ENCODE assay signal across 1 cellular context in the genomic region with DNA sequence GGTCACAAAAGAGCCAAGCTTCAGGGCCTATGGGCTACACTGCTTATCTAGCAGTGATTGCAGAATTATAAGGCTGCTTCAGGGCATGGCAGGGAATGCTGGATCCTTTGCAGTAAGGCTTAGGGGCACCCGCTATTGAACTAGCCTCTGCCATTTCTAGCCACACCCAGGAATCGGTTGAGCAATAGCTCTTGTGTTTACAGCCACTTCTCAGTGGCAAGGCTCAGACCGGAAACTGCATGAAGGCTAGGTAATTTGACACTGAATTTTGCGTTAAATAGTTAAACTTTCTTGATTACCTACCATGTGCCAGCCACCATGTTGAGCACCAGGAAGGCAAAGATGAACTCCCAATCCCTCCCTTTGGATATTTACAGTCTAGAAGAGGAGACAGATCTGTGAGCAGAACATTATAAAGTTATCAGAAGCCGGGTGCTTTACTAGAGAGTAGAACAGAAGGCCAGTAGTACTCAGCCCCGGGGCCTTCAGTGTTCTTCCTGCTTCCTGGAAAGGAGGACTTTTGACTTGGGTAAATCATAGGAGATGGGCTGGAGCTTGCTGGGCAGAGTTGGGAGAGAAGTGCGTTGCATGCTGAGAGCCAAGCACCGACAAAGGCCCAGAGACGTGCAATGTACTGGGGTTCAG.
TF ChIP-seq lines count a peak whose summit lies in the region.

No MANE protein-coding gene starts in this region.

TF ChIP-seq in HepG2, 621 proteins besides CTCF, POLR2A, EP300 and RAD21 (continued from another document and continues in another):
- TF ChIP-seq ZNF557 (CRISPR knock-in tag; IDR thresholded peaks at IDR 0.05) (no peak), SP140L (CRISPR knock-in tag; IDR thresholded peaks at IDR 0.05; ENCODE audit: borderline replicate concordance) (no peak; the same call in 1 of the 2 replicates), MEIS1 (CRISPR knock-in tag; IDR thresholded peaks at IDR 0.05; ENCODE audit: borderline replicate concordance) (no peak), UBTF (CRISPR knock-in tag; IDR thresholded peaks at IDR 0.05) (peak; percentile 50; the same call in 1 of the 2 replicates), YY1 (IDR thresholded peaks at IDR 0.05; ENCODE audit: insufficient read depth, insufficient replicate concordance, low read depth, low read length) (peak; percentile 43), BORCS8-MEF2B (CRISPR knock-in tag; IDR thresholded peaks at IDR 0.05) (no peak), LCORL (IDR thresholded peaks at IDR 0.05) (no peak), LCORL (CRISPR knock-in tag; IDR thresholded peaks at IDR 0.05) (0 out of 2 replicates have a peak, but pooled peaks have one; percentile 39), MED13 (CRISPR knock-in tag; IDR thresholded peaks at IDR 0.05) (no peak), NFE2 (CRISPR knock-in tag; IDR thresholded peaks at IDR 0.05) (no peak), HCFC1 (IDR thresholded peaks at IDR 0.05; ENCODE audit: low read depth, low read length) (no peak), TEAD2 (CRISPR knock-in tag; IDR thresholded peaks at IDR 0.05) (no peak), NFATC3 (CRISPR knock-in tag; IDR thresholded peaks at IDR 0.05) (no peak), KLF16 (CRISPR knock-in tag; IDR thresholded peaks at IDR 0.05) (peak in 1 of 2 experiments; percentile 36; a peak in 1 of 4 replicates), ZNF547 (CRISPR knock-in tag; IDR thresholded peaks at IDR 0.05) (no peak), ZBTB42 (CRISPR knock-in tag; IDR thresholded peaks at IDR 0.05) (no peak), PRPF4 (IDR thresholded peaks at IDR 0.05; ENCODE audit: low read depth, low read length, poor library complexity, severe bottlenecking) (no peak), KDM5A (IDR thresholded peaks at IDR 0.05; ENCODE audit: borderline replicate concordance, low read length) (no peak), POGZ (CRISPR knock-in tag; IDR thresholded peaks at IDR 0.05) (peak; percentile 64; the same call in 1 of the 2 replicates), U2AF2 (IDR thresholded peaks at IDR 0.05; ENCODE audit: low read depth, low read length) (no peak), XRCC5 (optimal IDR thresholded peaks at IDR 0.05; ENCODE audit: low read length) (peak; percentile 13), RBM22 (optimal IDR thresholded peaks at IDR 0.05; ENCODE audit: low read length) (no peak), POLR2G (IDR thresholded peaks at IDR 0.05; ENCODE audit: low read depth, low read length) (peak; percentile 49; the same call in 1 of the 2 replicates), PCBP1 (IDR thresholded peaks at IDR 0.05; ENCODE audit: borderline replicate concordance, low read depth, low read length) (no peak), TMF1 (CRISPR knock-in tag; IDR thresholded peaks at IDR 0.05; ENCODE audit: low read depth) (no peak; the same call in 1 of the 2 replicates), ZNF891 (CRISPR knock-in tag; IDR thresholded peaks at IDR 0.05) (no peak), GZF1 (CRISPR knock-in tag; IDR thresholded peaks at IDR 0.05) (0 out of 2 replicates have a peak, but pooled peaks have one; percentile 28), MIXL1 (CRISPR knock-in tag; IDR thresholded peaks at IDR 0.05) (peak; percentile 76), ZNF672 (CRISPR knock-in tag; IDR thresholded peaks at IDR 0.05) (no peak), ZNF441 (CRISPR knock-in tag; IDR thresholded peaks at IDR 0.05; ENCODE audit: borderline replicate concordance) (no peak), NFKB2 (CRISPR knock-in tag; IDR thresholded peaks at IDR 0.05; ENCODE audit: borderline replicate concordance) (no peak), ZNF556 (CRISPR knock-in tag; IDR thresholded peaks at IDR 0.05; ENCODE audit: borderline replicate concordance) (no peak), FUBP1 (CRISPR knock-in tag; IDR thresholded peaks at IDR 0.05; ENCODE audit: borderline replicate concordance) (no peak), MAFG (CRISPR knock-in tag; IDR thresholded peaks at IDR 0.05) (no peak), MATR3 (CRISPR knock-in tag; IDR thresholded peaks at IDR 0.05) (no peak), CREB1 (IDR thresholded peaks at IDR 0.05) (no peak), CREB1 (CRISPR knock-in tag; IDR thresholded peaks at IDR 0.05) (no peak), ZNF775 (CRISPR knock-in tag; IDR thresholded peaks at IDR 0.05; ENCODE audit: borderline replicate concordance) (no peak), KDM3A (CRISPR knock-in tag; IDR thresholded peaks at IDR 0.05; ENCODE audit: low read depth) (0 out of 2 replicates have a peak, but pooled peaks have one; percentile 24), CC2D1A (CRISPR knock-in tag; IDR thresholded peaks at IDR 0.05) (no peak; the same call in 1 of the 2 replicates), MED8 (CRISPR knock-in tag; IDR thresholded peaks at IDR 0.05; ENCODE audit: insufficient replicate concordance) (no peak), ATRX (CRISPR knock-in tag; IDR thresholded peaks at IDR 0.05; ENCODE audit: borderline replicate concordance) (no peak), ZNF263 (CRISPR knock-in tag; IDR thresholded peaks at IDR 0.05) (no peak), POLR2AphosphoS2 (IDR thresholded peaks at IDR 0.05; ENCODE audit: low read depth, low read length) (no peak), TAF1 (CRISPR knock-in tag; IDR thresholded peaks at IDR 0.05) (no peak), PRMT3 (CRISPR knock-in tag; IDR thresholded peaks at IDR 0.05; ENCODE audit: borderline replicate concordance, low read depth) (no peak)
- TF ChIP-seq, protein P1, sequence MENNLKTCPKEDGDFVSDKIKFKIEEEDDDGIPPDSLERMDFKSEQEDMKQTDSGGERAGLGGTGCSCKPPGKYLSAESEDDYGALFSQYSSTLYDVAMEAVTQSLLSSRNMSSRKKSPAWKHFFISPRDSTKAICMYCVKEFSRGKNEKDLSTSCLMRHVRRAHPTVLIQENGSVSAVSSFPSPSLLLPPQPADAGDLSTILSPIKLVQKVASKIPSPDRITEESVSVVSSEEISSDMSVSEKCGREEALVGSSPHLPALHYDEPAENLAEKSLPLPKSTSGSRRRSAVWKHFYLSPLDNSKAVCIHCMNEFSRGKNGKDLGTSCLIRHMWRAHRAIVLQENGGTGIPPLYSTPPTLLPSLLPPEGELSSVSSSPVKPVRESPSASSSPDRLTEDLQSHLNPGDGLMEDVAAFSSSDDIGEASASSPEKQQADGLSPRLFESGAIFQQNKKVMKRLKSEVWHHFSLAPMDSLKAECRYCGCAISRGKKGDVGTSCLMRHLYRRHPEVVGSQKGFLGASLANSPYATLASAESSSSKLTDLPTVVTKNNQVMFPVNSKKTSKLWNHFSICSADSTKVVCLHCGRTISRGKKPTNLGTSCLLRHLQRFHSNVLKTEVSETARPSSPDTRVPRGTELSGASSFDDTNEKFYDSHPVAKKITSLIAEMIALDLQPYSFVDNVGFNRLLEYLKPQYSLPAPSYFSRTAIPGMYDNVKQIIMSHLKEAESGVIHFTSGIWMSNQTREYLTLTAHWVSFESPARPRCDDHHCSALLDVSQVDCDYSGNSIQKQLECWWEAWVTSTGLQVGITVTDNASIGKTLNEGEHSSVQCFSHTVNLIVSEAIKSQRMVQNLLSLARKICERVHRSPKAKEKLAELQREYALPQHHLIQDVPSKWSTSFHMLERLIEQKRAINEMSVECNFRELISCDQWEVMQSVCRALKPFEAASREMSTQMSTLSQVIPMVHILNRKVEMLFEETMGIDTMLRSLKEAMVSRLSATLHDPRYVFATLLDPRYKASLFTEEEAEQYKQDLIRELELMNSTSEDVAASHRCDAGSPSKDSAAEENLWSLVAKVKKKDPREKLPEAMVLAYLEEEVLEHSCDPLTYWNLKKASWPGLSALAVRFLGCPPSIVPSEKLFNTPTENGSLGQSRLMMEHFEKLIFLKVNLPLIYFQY (CRISPR knock-in tag; IDR thresholded peaks at IDR 0.05; ENCODE audit: borderline replicate concordance): no peak
- TF ChIP-seq, protein P2, sequence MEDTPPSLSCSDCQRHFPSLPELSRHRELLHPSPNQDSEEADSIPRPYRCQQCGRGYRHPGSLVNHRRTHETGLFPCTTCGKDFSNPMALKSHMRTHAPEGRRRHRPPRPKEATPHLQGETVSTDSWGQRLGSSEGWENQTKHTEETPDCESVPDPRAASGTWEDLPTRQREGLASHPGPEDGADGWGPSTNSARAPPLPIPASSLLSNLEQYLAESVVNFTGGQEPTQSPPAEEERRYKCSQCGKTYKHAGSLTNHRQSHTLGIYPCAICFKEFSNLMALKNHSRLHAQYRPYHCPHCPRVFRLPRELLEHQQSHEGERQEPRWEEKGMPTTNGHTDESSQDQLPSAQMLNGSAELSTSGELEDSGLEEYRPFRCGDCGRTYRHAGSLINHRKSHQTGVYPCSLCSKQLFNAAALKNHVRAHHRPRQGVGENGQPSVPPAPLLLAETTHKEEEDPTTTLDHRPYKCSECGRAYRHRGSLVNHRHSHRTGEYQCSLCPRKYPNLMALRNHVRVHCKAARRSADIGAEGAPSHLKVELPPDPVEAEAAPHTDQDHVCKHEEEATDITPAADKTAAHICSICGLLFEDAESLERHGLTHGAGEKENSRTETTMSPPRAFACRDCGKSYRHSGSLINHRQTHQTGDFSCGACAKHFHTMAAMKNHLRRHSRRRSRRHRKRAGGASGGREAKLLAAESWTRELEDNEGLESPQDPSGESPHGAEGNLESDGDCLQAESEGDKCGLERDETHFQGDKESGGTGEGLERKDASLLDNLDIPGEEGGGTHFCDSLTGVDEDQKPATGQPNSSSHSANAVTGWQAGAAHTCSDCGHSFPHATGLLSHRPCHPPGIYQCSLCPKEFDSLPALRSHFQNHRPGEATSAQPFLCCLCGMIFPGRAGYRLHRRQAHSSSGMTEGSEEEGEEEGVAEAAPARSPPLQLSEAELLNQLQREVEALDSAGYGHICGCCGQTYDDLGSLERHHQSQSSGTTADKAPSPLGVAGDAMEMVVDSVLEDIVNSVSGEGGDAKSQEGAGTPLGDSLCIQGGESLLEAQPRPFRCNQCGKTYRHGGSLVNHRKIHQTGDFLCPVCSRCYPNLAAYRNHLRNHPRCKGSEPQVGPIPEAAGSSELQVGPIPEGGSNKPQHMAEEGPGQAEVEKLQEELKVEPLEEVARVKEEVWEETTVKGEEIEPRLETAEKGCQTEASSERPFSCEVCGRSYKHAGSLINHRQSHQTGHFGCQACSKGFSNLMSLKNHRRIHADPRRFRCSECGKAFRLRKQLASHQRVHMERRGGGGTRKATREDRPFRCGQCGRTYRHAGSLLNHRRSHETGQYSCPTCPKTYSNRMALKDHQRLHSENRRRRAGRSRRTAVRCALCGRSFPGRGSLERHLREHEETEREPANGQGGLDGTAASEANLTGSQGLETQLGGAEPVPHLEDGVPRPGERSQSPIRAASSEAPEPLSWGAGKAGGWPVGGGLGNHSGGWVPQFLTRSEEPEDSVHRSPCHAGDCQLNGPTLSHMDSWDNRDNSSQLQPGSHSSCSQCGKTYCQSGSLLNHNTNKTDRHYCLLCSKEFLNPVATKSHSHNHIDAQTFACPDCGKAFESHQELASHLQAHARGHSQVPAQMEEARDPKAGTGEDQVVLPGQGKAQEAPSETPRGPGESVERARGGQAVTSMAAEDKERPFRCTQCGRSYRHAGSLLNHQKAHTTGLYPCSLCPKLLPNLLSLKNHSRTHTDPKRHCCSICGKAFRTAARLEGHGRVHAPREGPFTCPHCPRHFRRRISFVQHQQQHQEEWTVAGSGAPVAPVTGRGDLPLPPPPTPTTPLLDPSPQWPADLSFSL (CRISPR knock-in tag; IDR thresholded peaks at IDR 0.05): no peak
- TF ChIP-seq, protein P3, sequence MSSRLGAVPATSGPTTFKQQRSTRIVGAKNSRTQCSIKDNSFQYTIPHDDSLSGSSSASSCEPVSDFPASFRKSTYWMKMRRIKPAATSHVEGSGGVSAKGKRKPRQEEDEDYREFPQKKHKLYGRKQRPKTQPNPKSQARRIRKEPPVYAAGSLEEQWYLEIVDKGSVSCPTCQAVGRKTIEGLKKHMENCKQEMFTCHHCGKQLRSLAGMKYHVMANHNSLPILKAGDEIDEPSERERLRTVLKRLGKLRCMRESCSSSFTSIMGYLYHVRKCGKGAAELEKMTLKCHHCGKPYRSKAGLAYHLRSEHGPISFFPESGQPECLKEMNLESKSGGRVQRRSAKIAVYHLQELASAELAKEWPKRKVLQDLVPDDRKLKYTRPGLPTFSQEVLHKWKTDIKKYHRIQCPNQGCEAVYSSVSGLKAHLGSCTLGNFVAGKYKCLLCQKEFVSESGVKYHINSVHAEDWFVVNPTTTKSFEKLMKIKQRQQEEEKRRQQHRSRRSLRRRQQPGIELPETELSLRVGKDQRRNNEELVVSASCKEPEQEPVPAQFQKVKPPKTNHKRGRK (CRISPR knock-in tag; IDR thresholded peaks at IDR 0.05): no peak
- TF ChIP-seq, protein P4, sequence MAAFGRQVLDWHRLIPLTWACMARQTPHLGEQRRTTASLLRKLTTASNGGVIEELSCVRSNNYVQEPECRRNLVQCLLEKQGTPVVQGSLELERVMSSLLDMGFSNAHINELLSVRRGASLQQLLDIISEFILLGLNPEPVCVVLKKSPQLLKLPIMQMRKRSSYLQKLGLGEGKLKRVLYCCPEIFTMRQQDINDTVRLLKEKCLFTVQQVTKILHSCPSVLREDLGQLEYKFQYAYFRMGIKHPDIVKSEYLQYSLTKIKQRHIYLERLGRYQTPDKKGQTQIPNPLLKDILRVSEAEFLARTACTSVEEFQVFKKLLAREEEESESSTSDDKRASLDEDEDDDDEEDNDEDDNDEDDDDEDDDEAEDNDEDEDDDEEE (CRISPR knock-in tag; IDR thresholded peaks at IDR 0.05): no peak
